In the genomic region with DNA sequence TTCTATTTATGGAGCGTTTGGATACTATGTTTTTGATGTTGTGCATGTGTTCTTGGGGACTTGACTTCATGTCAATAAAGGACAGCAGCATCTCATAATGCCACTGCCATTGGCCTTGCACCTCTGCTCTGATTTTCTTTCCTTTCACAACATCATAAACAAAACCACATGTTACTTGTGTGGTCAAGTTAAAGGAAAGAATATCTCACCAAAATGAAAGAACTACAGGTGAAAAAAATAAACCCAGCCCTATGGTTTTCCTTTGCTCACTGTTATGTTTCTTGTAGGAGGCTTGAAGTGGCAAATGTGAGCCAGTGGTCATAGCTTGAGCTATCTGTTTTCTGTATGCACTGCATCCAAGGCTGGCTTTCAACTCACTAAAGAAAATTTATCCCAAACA, we compare ENCODE assay signal across 20 cellular contexts.
DNase-seq lines count a peak whose midpoint lies in the region; ATAC-seq and TF ChIP-seq lines count a peak whose summit lies in the region.
"Had no signal": no experiment of that assay in that cellular context is flagged by ENCODE, and none has a peak within 500 bp of the region (broad histone marks: within the 10 kb centered on the region; RNA-seq: fewer than 3 reads in every experiment).

No MANE protein-coding gene starts in this region.

- TF ChIP-seq CTCF in natural killer cell (IDR thresholded peaks at IDR 0.05), result no peak

- no peaks in the 10 kb centered on the region for H3K36me3 ChIP-seq in CD4-positive, alpha-beta memory T cell (ENCODE audit: insufficient read depth, low read length)
- H3K36me3 ChIP-seq: cardiac muscle cell, heart left ventricle, pancreas had no signal

- H3K4me3 ChIP-seq in CD4-positive, alpha-beta memory T cell (ENCODE audit: low read length in 2 of 2), result peak overlapping the region in 1 of 2 donors; percentile 13
- H3K4me3 ChIP-seq: cardiac muscle cell, heart left ventricle, lung, pancreas had no signal

- H3K9me3 Mint-ChIP-seq in CD4-positive, alpha-beta memory T cell, result peaks cover 0 to 3% (median 0%) of the 10 kb centered on the region in 8 donors
- H3K9me3 Mint-ChIP-seq in activated CD8-positive, alpha-beta T cell treated with anti-CD3 and anti-CD28 coated beads, Interleukin-2, amount 10 ng/mL, durations not matched to agents 7 days and 5 days (ENCODE audit: insufficient read depth), result no peaks in the 10 kb centered on the region
- no peaks in the 10 kb centered on the region for H3K9me3 Mint-ChIP-seq in natural killer cell
- H3K9me3 Mint-ChIP-seq: activated CD4-positive, alpha-beta memory T cell treated with anti-CD3 and anti-CD28 coated beads for 36 hours had no signal

- no peaks in the 10 kb centered on the region for H3K9me3 ChIP-seq in CD4-positive, alpha-beta memory T cell (ENCODE audit: control insufficient read depth in 1 of 2, low read length in 2 of 2)
- H3K9me3 ChIP-seq: heart left ventricle, pancreas had no signal

- no peaks in the 10 kb centered on the region for H3K27me3 ChIP-seq in CD4-positive, alpha-beta memory T cell (ENCODE audit: insufficient read depth, low read length)
- H3K27me3 ChIP-seq: cardiac muscle cell, heart left ventricle, pancreas had no signal

- H3K27ac Mint-ChIP-seq in CD4-positive, alpha-beta memory T cell, result peak overlapping the region in 5 of 7 donors; percentile 31 to 91 (median 63)
- H3K27ac Mint-ChIP-seq in activated CD8-positive, alpha-beta T cell treated with anti-CD3 and anti-CD28 coated beads, Interleukin-2, amount 10 ng/mL, durations not matched to agents 7 days and 5 days, result no peak overlapping the region
- H3K27ac Mint-ChIP-seq in natural killer cell, result peak overlapping the region; percentile 49 to 66
- H3K27ac Mint-ChIP-seq: activated CD4-positive, alpha-beta memory T cell treated with anti-CD3 and anti-CD28 coated beads for 36 hours; T-helper 1 cell treated with Interleukin-12 subunit alpha and Interleukin-12 subunit beta and Interleukin-4 antibody, amounts not matched to agents 30 μg/mL and 1 μg/mL, for 36 hours had no signal

- no peak overlapping the region for H3K27ac ChIP-seq in CD4-positive, alpha-beta memory T cell (ENCODE audit: low read depth, low read length)
- H3K27ac ChIP-seq: cardiac muscle cell, heart left ventricle, HL-60, pancreas, VCaP had no signal

- H3K27me3 Mint-ChIP-seq in CD4-positive, alpha-beta memory T cell, result no peaks in the 10 kb centered on the region
- H3K27me3 Mint-ChIP-seq in activated CD8-positive, alpha-beta T cell treated with anti-CD3 and anti-CD28 coated beads, Interleukin-2, amount 10 ng/mL, durations not matched to agents 7 days and 5 days (ENCODE audit: low read depth), result peaks cover 15% of the 10 kb centered on the region
- H3K27me3 Mint-ChIP-seq in natural killer cell (ENCODE audit: low read depth in 2 of 2), result peaks cover 8 to 13% of the 10 kb centered on the region in 2 donors

- peaks cover 0 to 3% of the 10 kb centered on the region in 2 donors for H3K36me3 Mint-ChIP-seq in CD4-positive, alpha-beta memory T cell
- H3K36me3 Mint-ChIP-seq in activated CD8-positive, alpha-beta T cell treated with anti-CD3 and anti-CD28 coated beads, Interleukin-2, amount 10 ng/mL, durations not matched to agents 7 days and 5 days (ENCODE audit: low read depth), result peaks cover 4% of the 10 kb centered on the region
- H3K36me3 Mint-ChIP-seq in natural killer cell, result no peaks in the 10 kb centered on the region

- ATAC-seq in GM19452 (IDR thresholded peaks at IDR 0.05; ENCODE audit: unreplicated experiment) (peak; percentile 69), natural killer cell (peak; percentile 84 to 93 (median 88)), HG03097 (IDR thresholded peaks at IDR 0.05; ENCODE audit: low FRiP score, unreplicated experiment) (no peak)
- peak; percentile 78 for ATAC-seq in activated CD8-positive, alpha-beta T cell treated with anti-CD3 and anti-CD28 coated beads, Interleukin-2, amount 10 ng/mL, durations not matched to agents 7 days and 5 days
- ATAC-seq: heart left ventricle, pancreas had no signal

- peaks cover 42 to 68% (median 57%) of the 10 kb centered on the region in 4 donors for H3K4me1 Mint-ChIP-seq in CD4-positive, alpha-beta memory T cell
- H3K4me1 Mint-ChIP-seq in activated CD8-positive, alpha-beta T cell treated with anti-CD3 and anti-CD28 coated beads, Interleukin-2, amount 10 ng/mL, durations not matched to agents 7 days and 5 days (ENCODE audit: low read depth), result peaks cover 35% of the 10 kb centered on the region
- peaks cover 41 to 48% of the 10 kb centered on the region in 2 donors for H3K4me1 Mint-ChIP-seq in natural killer cell

- peak overlapping the region in 7 of 8 donors; percentile 47 to 83 (median 69) for H3K4me3 Mint-ChIP-seq in CD4-positive, alpha-beta memory T cell
- no peak overlapping the region for H3K4me3 Mint-ChIP-seq in activated CD8-positive, alpha-beta T cell treated with anti-CD3 and anti-CD28 coated beads, Interleukin-2, amount 10 ng/mL, durations not matched to agents 7 days and 5 days
- peak overlapping the region; percentile 80 for H3K4me3 Mint-ChIP-seq in natural killer cell
- H3K4me3 Mint-ChIP-seq: activated CD4-positive, alpha-beta memory T cell treated with anti-CD3 and anti-CD28 coated beads for 36 hours; T-helper 1 cell treated with Interleukin-12 subunit alpha and Interleukin-12 subunit beta and Interleukin-4 antibody, amounts not matched to agents 30 μg/mL and 1 μg/mL, for 36 hours had no signal

- peak in 4 of 5 donors; percentile 36 to 44 (median 40) for DNase-seq in CD4-positive, alpha-beta memory T cell
- DNase-seq in activated CD8-positive, alpha-beta T cell treated with anti-CD3 and anti-CD28 coated beads, Interleukin-2, amount 10 ng/mL, durations not matched to agents 7 days and 5 days, result no peak
- DNase-seq in natural killer cell (no peak), DMS79 treated with DMSO at 0.1 percent for 48 hours (lab: John Stamatoyannopoulos, UW) (no peak)
- no peak for DNase-seq in activated effector memory CD4-positive, alpha-beta T cell treated with Interleukin-2 at 50 U/mL for 16 hours
- DNase-seq: activated CD4-positive, alpha-beta memory T cell treated with anti-CD3 and anti-CD28 coated beads for 36 hours; effector CD8-positive, alpha-beta T cell; heart left ventricle; NCI-H2081 treated with DMSO at 0.1 percent for 48 hours; NCI-H524 treated with DMSO at 0.1 percent for 48 hours; pancreas; SHP77 treated with DMSO at 0.1 percent for 48 hours; stimulated activated CD4-positive, alpha-beta T cell treated with anti-CD3 and anti-CD28 coated beads, Interleukin-2, amount 100 ng/mL, for 48 hours had no signal

- CTCF ChIA-PET in CD4-positive, alpha-beta memory T cell (lab: Charles Lee; ENCODE audit: partially characterized antibody), result interaction anchor here (0.7 to 1.0 kb wide), 3 partner anchors 10 to 129 kb away, joined by 3 read pairs; no protein-coding TSS in a partner anchor
- CTCF ChIA-PET in activated CD8-positive, alpha-beta T cell treated with anti-CD3 and anti-CD28 coated beads, Interleukin-2, amount 10 ng/mL, durations not matched to agents 7 days and 5 days (lab: Charles Lee), result interaction anchor here (1.0 to 1.5 kb wide), 2 partner anchors 11 to 66 kb away, joined by 3 read pairs; no protein-coding TSS in a partner anchor

- POLR2A ChIA-PET in CD4-positive, alpha-beta memory T cell (lab: Charles Lee; ENCODE audit: partially characterized antibody), result interaction anchor here (0.6 to 1.8 kb wide), 6 partner anchors 20 to 132 kb away, joined by 3 to 7 read pairs (median 5); no protein-coding TSS in a partner anchor
- POLR2A ChIA-PET in activated CD8-positive, alpha-beta T cell treated with anti-CD3 and anti-CD28 coated beads, Interleukin-2, amount 10 ng/mL, durations not matched to agents 7 days and 5 days (lab: Charles Lee), result no interaction called here

- intact Hi-C loops in CD4-positive, alpha-beta memory T cell (cut with micrococcal nuclease), result loop anchor here (5.0 kb wide), 2 partner anchors 38 to 128 kb away; no protein-coding TSS in a partner anchor
- intact Hi-C loops in natural killer cell (cut with micrococcal nuclease), result loop anchor here (2.0 to 10.0 kb wide), 2 partner anchors 19 to 259 kb away; no protein-coding TSS in a partner anchor

- H3K4me1 ChIP-seq in CD4-positive, alpha-beta memory T cell (ENCODE audit: insufficient read depth, low read length), result peaks cover 53% of the 10 kb centered on the region
- H3K4me1 ChIP-seq: heart left ventricle, pancreas had no signal

Comparison
In these comparisons a context has a peak if more than half of its experiments do, and no peak if none do; other contexts are left out.
1. DNase-seq: peak in CD4-positive, alpha-beta memory T cell (4 of 5); none in activated CD8-positive, alpha-beta T cell treated with anti-CD3 and anti-CD28 coated beads, Interleukin-2, amount 10 ng/mL, durations not matched to agents 7 days and 5 days (single experiment), natural killer cell (single experiment), DMS79 treated with DMSO at 0.1 percent for 48 hours (single experiment) and activated effector memory CD4-positive, alpha-beta T cell treated with Interleukin-2 at 50 U/mL for 16 hours (single experiment).